In the genomic region with DNA sequence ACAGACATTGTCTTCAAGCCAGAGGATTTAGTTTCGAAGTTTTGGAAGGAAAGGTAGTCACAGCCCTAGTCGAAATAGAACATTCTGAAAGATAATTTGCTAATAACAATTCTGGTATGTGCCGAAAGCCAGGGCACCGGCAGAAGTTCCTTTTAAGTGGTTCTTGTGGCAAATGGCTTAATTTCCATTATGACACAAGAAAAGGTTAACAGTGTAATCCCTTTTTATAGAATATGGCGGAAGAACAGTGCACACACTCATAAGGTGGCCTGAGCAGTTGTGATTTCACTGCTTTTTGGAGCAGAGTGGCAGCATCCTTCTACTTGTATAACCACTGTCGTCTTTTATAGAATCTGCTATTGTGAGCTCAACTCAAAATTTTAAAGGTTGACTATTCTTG, we compare ENCODE assay signal across 1 cellular context.
TF ChIP-seq lines count a peak whose summit lies in the region.

No MANE protein-coding gene starts in this region.

TF ChIP-seq in WTC11, 78 proteins besides CTCF, POLR2A, EP300 and RAD21 (continued from another document):
- TF ChIP-seq, protein P1, sequence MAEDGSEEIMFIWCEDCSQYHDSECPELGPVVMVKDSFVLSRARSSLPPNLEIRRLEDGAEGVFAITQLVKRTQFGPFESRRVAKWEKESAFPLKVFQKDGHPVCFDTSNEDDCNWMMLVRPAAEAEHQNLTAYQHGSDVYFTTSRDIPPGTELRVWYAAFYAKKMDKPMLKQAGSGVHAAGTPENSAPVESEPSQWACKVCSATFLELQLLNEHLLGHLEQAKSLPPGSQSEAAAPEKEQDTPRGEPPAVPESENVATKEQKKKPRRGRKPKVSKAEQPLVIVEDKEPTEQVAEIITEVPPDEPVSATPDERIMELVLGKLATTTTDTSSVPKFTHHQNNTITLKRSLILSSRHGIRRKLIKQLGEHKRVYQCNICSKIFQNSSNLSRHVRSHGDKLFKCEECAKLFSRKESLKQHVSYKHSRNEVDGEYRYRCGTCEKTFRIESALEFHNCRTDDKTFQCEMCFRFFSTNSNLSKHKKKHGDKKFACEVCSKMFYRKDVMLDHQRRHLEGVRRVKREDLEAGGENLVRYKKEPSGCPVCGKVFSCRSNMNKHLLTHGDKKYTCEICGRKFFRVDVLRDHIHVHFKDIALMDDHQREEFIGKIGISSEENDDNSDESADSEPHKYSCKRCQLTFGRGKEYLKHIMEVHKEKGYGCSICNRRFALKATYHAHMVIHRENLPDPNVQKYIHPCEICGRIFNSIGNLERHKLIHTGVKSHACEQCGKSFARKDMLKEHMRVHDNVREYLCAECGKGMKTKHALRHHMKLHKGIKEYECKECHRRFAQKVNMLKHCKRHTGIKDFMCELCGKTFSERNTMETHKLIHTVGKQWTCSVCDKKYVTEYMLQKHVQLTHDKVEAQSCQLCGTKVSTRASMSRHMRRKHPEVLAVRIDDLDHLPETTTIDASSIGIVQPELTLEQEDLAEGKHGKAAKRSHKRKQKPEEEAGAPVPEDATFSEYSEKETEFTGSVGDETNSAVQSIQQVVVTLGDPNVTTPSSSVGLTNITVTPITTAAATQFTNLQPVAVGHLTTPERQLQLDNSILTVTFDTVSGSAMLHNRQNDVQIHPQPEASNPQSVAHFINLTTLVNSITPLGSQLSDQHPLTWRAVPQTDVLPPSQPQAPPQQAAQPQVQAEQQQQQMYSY (CRISPR knock-in tag; IDR thresholded peaks at IDR 0.05), result no peak
- TF ChIP-seq, protein P2, sequence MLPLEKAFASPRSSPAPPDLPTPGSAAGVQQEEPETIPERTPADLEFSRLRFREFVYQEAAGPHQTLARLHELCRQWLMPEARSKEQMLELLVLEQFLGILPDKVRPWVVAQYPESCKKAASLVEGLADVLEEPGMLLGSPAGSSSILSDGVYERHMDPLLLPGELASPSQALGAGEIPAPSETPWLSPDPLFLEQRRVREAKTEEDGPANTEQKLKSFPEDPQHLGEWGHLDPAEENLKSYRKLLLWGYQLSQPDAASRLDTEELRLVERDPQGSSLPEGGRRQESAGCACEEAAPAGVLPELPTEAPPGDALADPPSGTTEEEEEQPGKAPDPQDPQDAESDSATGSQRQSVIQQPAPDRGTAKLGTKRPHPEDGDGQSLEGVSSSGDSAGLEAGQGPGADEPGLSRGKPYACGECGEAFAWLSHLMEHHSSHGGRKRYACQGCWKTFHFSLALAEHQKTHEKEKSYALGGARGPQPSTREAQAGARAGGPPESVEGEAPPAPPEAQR (CRISPR knock-in tag; IDR thresholded peaks at IDR 0.05), result no peak
- TF ChIP-seq, protein P3, sequence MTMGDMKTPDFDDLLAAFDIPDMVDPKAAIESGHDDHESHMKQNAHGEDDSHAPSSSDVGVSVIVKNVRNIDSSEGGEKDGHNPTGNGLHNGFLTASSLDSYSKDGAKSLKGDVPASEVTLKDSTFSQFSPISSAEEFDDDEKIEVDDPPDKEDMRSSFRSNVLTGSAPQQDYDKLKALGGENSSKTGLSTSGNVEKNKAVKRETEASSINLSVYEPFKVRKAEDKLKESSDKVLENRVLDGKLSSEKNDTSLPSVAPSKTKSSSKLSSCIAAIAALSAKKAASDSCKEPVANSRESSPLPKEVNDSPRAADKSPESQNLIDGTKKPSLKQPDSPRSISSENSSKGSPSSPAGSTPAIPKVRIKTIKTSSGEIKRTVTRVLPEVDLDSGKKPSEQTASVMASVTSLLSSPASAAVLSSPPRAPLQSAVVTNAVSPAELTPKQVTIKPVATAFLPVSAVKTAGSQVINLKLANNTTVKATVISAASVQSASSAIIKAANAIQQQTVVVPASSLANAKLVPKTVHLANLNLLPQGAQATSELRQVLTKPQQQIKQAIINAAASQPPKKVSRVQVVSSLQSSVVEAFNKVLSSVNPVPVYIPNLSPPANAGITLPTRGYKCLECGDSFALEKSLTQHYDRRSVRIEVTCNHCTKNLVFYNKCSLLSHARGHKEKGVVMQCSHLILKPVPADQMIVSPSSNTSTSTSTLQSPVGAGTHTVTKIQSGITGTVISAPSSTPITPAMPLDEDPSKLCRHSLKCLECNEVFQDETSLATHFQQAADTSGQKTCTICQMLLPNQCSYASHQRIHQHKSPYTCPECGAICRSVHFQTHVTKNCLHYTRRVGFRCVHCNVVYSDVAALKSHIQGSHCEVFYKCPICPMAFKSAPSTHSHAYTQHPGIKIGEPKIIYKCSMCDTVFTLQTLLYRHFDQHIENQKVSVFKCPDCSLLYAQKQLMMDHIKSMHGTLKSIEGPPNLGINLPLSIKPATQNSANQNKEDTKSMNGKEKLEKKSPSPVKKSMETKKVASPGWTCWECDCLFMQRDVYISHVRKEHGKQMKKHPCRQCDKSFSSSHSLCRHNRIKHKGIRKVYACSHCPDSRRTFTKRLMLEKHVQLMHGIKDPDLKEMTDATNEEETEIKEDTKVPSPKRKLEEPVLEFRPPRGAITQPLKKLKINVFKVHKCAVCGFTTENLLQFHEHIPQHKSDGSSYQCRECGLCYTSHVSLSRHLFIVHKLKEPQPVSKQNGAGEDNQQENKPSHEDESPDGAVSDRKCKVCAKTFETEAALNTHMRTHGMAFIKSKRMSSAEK (CRISPR knock-in tag; IDR thresholded peaks at IDR 0.05; ENCODE audit: borderline replicate concordance), result no peak
- no peak for TF ChIP-seq NR2C2 (CRISPR knock-in tag; IDR thresholded peaks at IDR 0.05)
- TF ChIP-seq GABPB1 (CRISPR knock-in tag; IDR thresholded peaks at IDR 0.05), result no peak
- TF ChIP-seq, protein P4, sequence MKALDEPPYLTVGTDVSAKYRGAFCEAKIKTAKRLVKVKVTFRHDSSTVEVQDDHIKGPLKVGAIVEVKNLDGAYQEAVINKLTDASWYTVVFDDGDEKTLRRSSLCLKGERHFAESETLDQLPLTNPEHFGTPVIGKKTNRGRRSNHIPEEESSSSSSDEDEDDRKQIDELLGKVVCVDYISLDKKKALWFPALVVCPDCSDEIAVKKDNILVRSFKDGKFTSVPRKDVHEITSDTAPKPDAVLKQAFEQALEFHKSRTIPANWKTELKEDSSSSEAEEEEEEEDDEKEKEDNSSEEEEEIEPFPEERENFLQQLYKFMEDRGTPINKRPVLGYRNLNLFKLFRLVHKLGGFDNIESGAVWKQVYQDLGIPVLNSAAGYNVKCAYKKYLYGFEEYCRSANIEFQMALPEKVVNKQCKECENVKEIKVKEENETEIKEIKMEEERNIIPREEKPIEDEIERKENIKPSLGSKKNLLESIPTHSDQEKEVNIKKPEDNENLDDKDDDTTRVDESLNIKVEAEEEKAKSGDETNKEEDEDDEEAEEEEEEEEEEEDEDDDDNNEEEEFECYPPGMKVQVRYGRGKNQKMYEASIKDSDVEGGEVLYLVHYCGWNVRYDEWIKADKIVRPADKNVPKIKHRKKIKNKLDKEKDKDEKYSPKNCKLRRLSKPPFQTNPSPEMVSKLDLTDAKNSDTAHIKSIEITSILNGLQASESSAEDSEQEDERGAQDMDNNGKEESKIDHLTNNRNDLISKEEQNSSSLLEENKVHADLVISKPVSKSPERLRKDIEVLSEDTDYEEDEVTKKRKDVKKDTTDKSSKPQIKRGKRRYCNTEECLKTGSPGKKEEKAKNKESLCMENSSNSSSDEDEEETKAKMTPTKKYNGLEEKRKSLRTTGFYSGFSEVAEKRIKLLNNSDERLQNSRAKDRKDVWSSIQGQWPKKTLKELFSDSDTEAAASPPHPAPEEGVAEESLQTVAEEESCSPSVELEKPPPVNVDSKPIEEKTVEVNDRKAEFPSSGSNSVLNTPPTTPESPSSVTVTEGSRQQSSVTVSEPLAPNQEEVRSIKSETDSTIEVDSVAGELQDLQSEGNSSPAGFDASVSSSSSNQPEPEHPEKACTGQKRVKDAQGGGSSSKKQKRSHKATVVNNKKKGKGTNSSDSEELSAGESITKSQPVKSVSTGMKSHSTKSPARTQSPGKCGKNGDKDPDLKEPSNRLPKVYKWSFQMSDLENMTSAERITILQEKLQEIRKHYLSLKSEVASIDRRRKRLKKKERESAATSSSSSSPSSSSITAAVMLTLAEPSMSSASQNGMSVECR (CRISPR knock-in tag; IDR thresholded peaks at IDR 0.05; ENCODE audit: borderline replicate concordance), result no peak
- no peak for TF ChIP-seq JAZF1 (CRISPR knock-in tag; IDR thresholded peaks at IDR 0.05)
- TF ChIP-seq, protein P5, sequence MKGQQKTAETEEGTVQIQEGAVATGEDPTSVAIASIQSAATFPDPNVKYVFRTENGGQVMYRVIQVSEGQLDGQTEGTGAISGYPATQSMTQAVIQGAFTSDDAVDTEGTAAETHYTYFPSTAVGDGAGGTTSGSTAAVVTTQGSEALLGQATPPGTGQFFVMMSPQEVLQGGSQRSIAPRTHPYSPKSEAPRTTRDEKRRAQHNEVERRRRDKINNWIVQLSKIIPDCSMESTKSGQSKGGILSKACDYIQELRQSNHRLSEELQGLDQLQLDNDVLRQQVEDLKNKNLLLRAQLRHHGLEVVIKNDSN (CRISPR knock-in tag; IDR thresholded peaks at IDR 0.05), result no peak
